15 cellular contexts compared by ENCODE assay signal in the genomic region with DNA sequence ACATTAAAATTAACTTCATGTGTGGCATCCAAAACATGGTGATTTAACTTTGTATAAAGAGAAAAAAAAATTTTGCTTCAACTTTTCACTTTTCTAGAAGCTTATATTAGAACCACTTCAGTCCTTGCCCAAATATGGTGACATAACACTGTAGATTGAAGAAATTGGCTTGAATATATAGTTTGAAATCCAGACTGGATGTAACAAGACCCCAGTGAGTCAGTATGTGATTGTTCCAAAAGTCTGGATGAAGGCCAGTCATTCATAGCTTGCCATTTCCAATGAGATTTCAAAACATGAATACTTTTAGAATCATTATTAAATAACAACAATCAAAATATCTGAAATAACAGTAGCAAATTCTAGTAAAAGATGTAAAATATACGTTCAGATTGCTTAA.
DNase-seq lines count a peak whose midpoint lies in the region; ATAC-seq and TF ChIP-seq lines count a peak whose summit lies in the region.
"Had no signal": no experiment of that assay in that cellular context is flagged by ENCODE, and none has a peak within 500 bp of the region (broad histone marks: within the 10 kb centered on the region; RNA-seq: fewer than 3 reads in every experiment).

No MANE protein-coding gene starts in this region.

- dilution Hi-C loops in mammary epithelial cell (cut with HindIII; ENCODE audit: low sequenced_read_pairs): no loop called here

- H3K36me3 Mint-ChIP-seq in MCF 10A (ENCODE audit: insufficient read depth, unreplicated experiment) (no peaks in the 10 kb centered on the region), glutamatergic neuron (ENCODE audit: unreplicated experiment) (no peaks in the 10 kb centered on the region)
- no peaks in the 10 kb centered on the region for H3K36me3 Mint-ChIP-seq in activated CD8-positive, alpha-beta memory T cell treated with anti-CD3 and anti-CD28 coated beads, Interleukin-2, amount 10 ng/mL, durations not matched to agents 7 days and 5 days

- no peaks in the 10 kb centered on the region for H3K27me3 Mint-ChIP-seq in MCF 10A (ENCODE audit: insufficient read depth, unreplicated experiment)
- H3K27me3 Mint-ChIP-seq in glutamatergic neuron (ENCODE audit: unreplicated experiment): no peaks in the 10 kb centered on the region
- H3K27me3 Mint-ChIP-seq in activated CD8-positive, alpha-beta memory T cell treated with anti-CD3 and anti-CD28 coated beads, Interleukin-2, amount 10 ng/mL, durations not matched to agents 7 days and 5 days: no peaks in the 10 kb centered on the region

- 27% methylated on average over 1 of the region's 1 CpG for WGBS in mammary epithelial cell (ENCODE audit: low coverage, missing lambda C conversion rate)

- no peaks in the 10 kb centered on the region for H3K79me2 ChIP-seq in mammary epithelial cell (ENCODE audit: insufficient read depth, low read length)

- no peak for TF ChIP-seq POLR2A in breast epithelium (IDR thresholded peaks at IDR 0.05)

- H3K9me3 Mint-ChIP-seq in MCF 10A (ENCODE audit: unreplicated experiment): no peaks in the 10 kb centered on the region
- H3K9me3 Mint-ChIP-seq in glutamatergic neuron (ENCODE audit: unreplicated experiment): no peaks in the 10 kb centered on the region
- H3K9me3 Mint-ChIP-seq in activated CD8-positive, alpha-beta memory T cell treated with anti-CD3 and anti-CD28 coated beads, Interleukin-2, amount 10 ng/mL, durations not matched to agents 7 days and 5 days (ENCODE audit: low read depth): no peaks in the 10 kb centered on the region

- H3K36me3 ChIP-seq in breast epithelium: no peaks in the 10 kb centered on the region
- H3K36me3 ChIP-seq in mammary epithelial cell (ENCODE audit: insufficient read depth, low read length): no peaks in the 10 kb centered on the region
- H3K36me3 ChIP-seq in left ventricle myocardium inferior: no peaks in the 10 kb centered on the region
- H3K36me3 ChIP-seq in tibial artery: no peaks in the 10 kb centered on the region
- H3K36me3 ChIP-seq: esophagus muscularis mucosa, pancreas, Peyer's patch had no signal

- H3K4me1 Mint-ChIP-seq in MCF 10A (ENCODE audit: insufficient read depth, unreplicated experiment) (no peaks in the 10 kb centered on the region), glutamatergic neuron (ENCODE audit: low read depth, unreplicated experiment) (no peaks in the 10 kb centered on the region)
- H3K4me1 Mint-ChIP-seq in activated CD8-positive, alpha-beta memory T cell treated with anti-CD3 and anti-CD28 coated beads, Interleukin-2, amount 10 ng/mL, durations not matched to agents 7 days and 5 days: no peaks in the 10 kb centered on the region

- H3K9me3 ChIP-seq in breast epithelium: no peaks in the 10 kb centered on the region
- H3K9me3 ChIP-seq in mammary epithelial cell (replicated peaks; ENCODE audit: insufficient read depth, low read length): no peaks in the 10 kb centered on the region
- no peaks in the 10 kb centered on the region for H3K9me3 ChIP-seq in left ventricle myocardium inferior (replicated peaks)
- no peaks in the 10 kb centered on the region for H3K9me3 ChIP-seq in tibial artery
- H3K9me3 ChIP-seq: esophagus muscularis mucosa, pancreas, Peyer's patch had no signal

- H3K4me3 Mint-ChIP-seq in MCF 10A (ENCODE audit: unreplicated experiment): no peak overlapping the region
- no peak overlapping the region for H3K4me3 Mint-ChIP-seq in glutamatergic neuron (ENCODE audit: unreplicated experiment)
- no peak overlapping the region for H3K4me3 Mint-ChIP-seq in activated CD8-positive, alpha-beta memory T cell treated with anti-CD3 and anti-CD28 coated beads, Interleukin-2, amount 10 ng/mL, durations not matched to agents 7 days and 5 days

- H2AFZ ChIP-seq in mammary epithelial cell (ENCODE audit: low read depth, low read length): no peak overlapping the region

- H3K4me2 ChIP-seq in mammary epithelial cell (ENCODE audit: insufficient read depth, low read depth, low read length): peak overlapping the region; percentile 35

- CTCF ChIA-PET in MCF 10A (lab: Yijun Ruan, JAX) (no interaction called here), mammary epithelial cell (lab: Charles Lee; ENCODE audit: low non-redundant PET) (no interaction called here)
- CTCF ChIA-PET in activated CD8-positive, alpha-beta memory T cell treated with anti-CD3 and anti-CD28 coated beads, Interleukin-2, amount 10 ng/mL, durations not matched to agents 7 days and 5 days (lab: Charles Lee): no interaction called here

- no peak for ATAC-seq in activated CD8-positive, alpha-beta memory T cell treated with anti-CD3 and anti-CD28 coated beads, Interleukin-2, amount 10 ng/mL, durations not matched to agents 7 days and 5 days
- ATAC-seq: pancreas had no signal

- no peak overlapping the region for H3K9ac ChIP-seq in mammary epithelial cell (ENCODE audit: insufficient read depth, low read length)

- no peak for TF ChIP-seq CTCF in MCF 10A (IDR thresholded peaks at IDR 0.05; ENCODE audit: unreplicated experiment)
- no peak for TF ChIP-seq CTCF in breast epithelium (IDR thresholded peaks at IDR 0.05)
- no peak for TF ChIP-seq CTCF in mammary epithelial cell (conservative IDR thresholded peaks at IDR 0.05 in 1 of 2, IDR thresholded peaks at IDR 0.05 in 1 of 2; ENCODE audit: extremely low read depth in 1 of 2, insufficient read depth in 1 of 2, low read depth in 1 of 2, low read length in 2 of 2)
- no peak for TF ChIP-seq CTCF in left ventricle myocardium inferior (IDR thresholded peaks at IDR 0.05; ENCODE audit: borderline replicate concordance)
- TF ChIP-seq CTCF in tibial artery (IDR thresholded peaks at IDR 0.05): no peak
- no peak for TF ChIP-seq CTCF in glutamatergic neuron (IDR thresholded peaks at IDR 0.05; ENCODE audit: partially characterized antibody, unreplicated experiment)

- no peak overlapping the region for H3K4me3 ChIP-seq in breast epithelium
- H3K4me3 ChIP-seq in mammary epithelial cell (replicated peaks in 1 of 3; ENCODE audit: insufficient read depth in 1 of 3, low read depth in 2 of 3, low read length in 3 of 3): no peak overlapping the region
- H3K4me3 ChIP-seq in left ventricle myocardium inferior: no peak overlapping the region
- no peak overlapping the region for H3K4me3 ChIP-seq in tibial artery
- H3K4me3 ChIP-seq: esophagus muscularis mucosa, pancreas, Peyer's patch had no signal

- BruUV-seq in MCF 10A (replicated peaks; lab: Mats Ljungman, UMichigan) (no TSS peak), mammary epithelial cell (replicated peaks; lab: Mats Ljungman, UMichigan) (no TSS peak)

- in situ Hi-C loops in mammary epithelial cell (cut with MboI; ENCODE audit: low sequenced_read_pairs in 2 of 2): no loop called here

- H3K4me1 ChIP-seq in breast epithelium (no peaks in the 10 kb centered on the region), mammary epithelial cell (ENCODE audit: insufficient read depth, low read length) (peaks cover 25% of the 10 kb centered on the region), left ventricle myocardium inferior (peaks cover 35% of the 10 kb centered on the region), tibial artery (peaks cover 0 to 39% (median 29%) of the 10 kb centered on the region in 4 donors)
- H3K4me1 ChIP-seq: pancreas, Peyer's patch had no signal

- no peak overlapping the region for H3K27ac ChIP-seq in breast epithelium
- peak overlapping the region; percentile 50 for H3K27ac ChIP-seq in mammary epithelial cell (ENCODE audit: insufficient read depth, low read depth, low read length)
- peak overlapping the region; percentile 24 for H3K27ac ChIP-seq in left ventricle myocardium inferior (replicated peaks)
- peak overlapping the region; percentile 37 to 41 for H3K27ac ChIP-seq in tibial artery
- H3K27ac ChIP-seq: 22Rv1, esophagus muscularis mucosa, HL-60, pancreas, Peyer's patch had no signal

- DNase-seq in MCF 10A (ENCODE audit: unreplicated experiment) (peak; percentile 89), breast epithelium (ENCODE audit: low spot score in 2 of 2) (no peak), mammary epithelial cell (peak; percentile 80), left ventricle myocardium inferior (no peak), tibial artery (no peak), glutamatergic neuron (no peak), D341Med (ENCODE audit: low spot score) (no peak)
- no peak for DNase-seq in activated CD8-positive, alpha-beta memory T cell treated with anti-CD3 and anti-CD28 coated beads, Interleukin-2, amount 10 ng/mL, durations not matched to agents 7 days and 5 days
- DNase-seq: anterior cingulate cortex, NCI-H226, pancreas, Peyer's patch had no signal

- intact Hi-C loops in MCF 10A (cut with micrococcal nuclease): no loop called here
- intact Hi-C loops in breast epithelium (cut with DNase I; ENCODE audit: low total_unique reads): no loop called here
- intact Hi-C loops in mammary epithelial cell (cut with micrococcal nuclease): no loop called here
- intact Hi-C loops in left ventricle myocardium inferior (cut with micrococcal nuclease): no loop called here
- intact Hi-C loops in tibial artery (cut with DNase I; ENCODE audit: low total_unique reads): loop anchor here (10.0 kb wide), 1 partner anchor 54 kb away; no protein-coding TSS in a partner anchor

- no peaks in the 10 kb centered on the region for H4K20me1 ChIP-seq in mammary epithelial cell (ENCODE audit: insufficient read depth, low read length)

- H3K27ac Mint-ChIP-seq in MCF 10A (ENCODE audit: low read depth, unreplicated experiment) (no peak overlapping the region), glutamatergic neuron (ENCODE audit: unreplicated experiment) (no peak overlapping the region)
- no peak overlapping the region for H3K27ac Mint-ChIP-seq in activated CD8-positive, alpha-beta memory T cell treated with anti-CD3 and anti-CD28 coated beads, Interleukin-2, amount 10 ng/mL, durations not matched to agents 7 days and 5 days

- H3K27me3 ChIP-seq in breast epithelium (no peaks in the 10 kb centered on the region), mammary epithelial cell (ENCODE audit: insufficient read depth, low read length) (no peaks in the 10 kb centered on the region), left ventricle myocardium inferior (ENCODE audit: low read depth) (no peaks in the 10 kb centered on the region), tibial artery (no peaks in the 10 kb centered on the region)
- H3K27me3 ChIP-seq: esophagus muscularis mucosa, pancreas, Peyer's patch had no signal

- POLR2A ChIA-PET in MCF 10A (lab: Yijun Ruan, JAX): no interaction called here

Comparison
In these comparisons a context has a peak if more than half of its experiments do, and no peak if none do; other contexts are left out.
1. DNase-seq: peak in MCF 10A (single experiment) and mammary epithelial cell (single experiment); none in breast epithelium (0 of 2), left ventricle myocardium inferior (single experiment), tibial artery (0 of 2), glutamatergic neuron (single experiment), D341Med (single experiment) and activated CD8-positive, alpha-beta memory T cell treated with anti-CD3 and anti-CD28 coated beads, Interleukin-2, amount 10 ng/mL, durations not matched to agents 7 days and 5 days (single experiment).
2. H3K27ac ChIP-seq: peak in mammary epithelial cell (single experiment), left ventricle myocardium inferior (single experiment) and tibial artery (2 of 2); none in breast epithelium (0 of 2).